Comparison of ENCODE assay signal across 12 cellular contexts in the genomic region with DNA sequence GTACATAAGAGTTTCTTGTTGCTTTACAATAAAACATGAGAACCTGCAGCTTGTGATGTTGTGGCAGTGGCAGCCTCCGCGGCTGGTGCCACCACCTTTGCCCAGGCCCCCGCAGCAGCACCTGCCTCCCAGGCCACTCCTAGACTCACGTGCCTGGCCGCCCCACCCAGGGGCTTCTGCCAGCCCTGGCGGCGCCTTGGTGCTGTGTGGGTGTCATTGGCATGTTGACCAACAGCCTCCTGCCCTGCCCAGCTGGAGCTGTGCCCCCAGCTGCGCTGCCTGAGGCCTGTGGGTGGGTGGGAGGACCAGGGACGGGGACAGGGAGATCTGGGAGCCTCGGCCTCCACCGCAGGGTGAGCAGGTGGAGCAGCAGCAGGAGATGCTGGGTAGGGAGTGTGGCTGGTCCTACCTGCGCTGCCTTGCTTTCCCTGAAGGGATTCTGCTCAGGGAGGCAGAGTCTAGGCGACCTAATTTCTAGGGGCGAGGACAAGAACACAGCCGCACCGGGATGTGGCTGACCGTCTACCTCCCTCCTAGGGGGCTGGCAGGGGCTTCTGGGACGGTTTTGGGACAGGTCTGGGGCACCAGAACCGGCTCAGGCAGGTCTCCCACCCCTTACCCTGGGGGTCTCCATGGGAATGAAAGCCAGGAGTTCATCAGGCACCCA. TPM values are rescaled to one million over a fixed set of nuclear protein-coding genes. Genes with fewer than 3 reads are reported as not detected.
A peak's percentile ranks its signal among the peaks of the same experiment; 100 is the strongest.
DNase-seq lines count a peak whose midpoint lies in the region; ATAC-seq and TF ChIP-seq lines count a peak whose summit lies in the region.
"Had no signal": no experiment of that assay in that cellular context is flagged by ENCODE, and none has a peak within 500 bp of the region (broad histone marks: within the 10 kb centered on the region; RNA-seq: fewer than 3 reads in every experiment).

No MANE protein-coding gene starts in this region.

- no peak for TF ChIP-seq CTCF in CD4-positive, alpha-beta T cell (IDR thresholded peaks at IDR 0.05)
- TF ChIP-seq CTCF in hepatocyte (IDR thresholded peaks at IDR 0.05; ENCODE audit: poor library complexity) = no peak

- no peaks in the 10 kb centered on the region for H3K9me3 ChIP-seq in CD4-positive, alpha-beta T cell (ENCODE audit: control insufficient read depth, low read length)
- H3K9me3 ChIP-seq in HUES6 (ENCODE audit: control insufficient read depth, insufficient read depth, low read depth, low read length) (no peaks in the 10 kb centered on the region), hepatocyte (ENCODE audit: low read depth) (no peaks in the 10 kb centered on the region)
- H3K9me3 ChIP-seq: heart right ventricle had no signal

- H3K9me2 ChIP-seq in hepatocyte (replicated peaks; ENCODE audit: insufficient read depth) = no peaks in the 10 kb centered on the region

- no peak for DNase-seq in CD4-positive, alpha-beta T cell
- no peak for DNase-seq in hepatocyte (ENCODE audit: low spot score)
- no peak for DNase-seq in NCI-H526 treated with DMSO at 0.1 percent for 48 hours (lab: John Stamatoyannopoulos, UW)
- no peak for DNase-seq in SHP77 treated with DMSO at 0.1 percent for 48 hours (lab: John Stamatoyannopoulos, UW)
- DNase-seq: activated B cell treated with CpG ODN at 0.5 μM for 24 hours; activated naive CD8-positive, alpha-beta T cell treated with anti-CD3 and anti-CD28 coated beads, Interleukin-2, amount 50 U/mL, for 24 hours; erythroblast; heart right ventricle; NCI-H187 treated with DMSO at 0.1 percent for 48 hours had no signal

- H3K4me1 Mint-ChIP-seq in CD4-positive, alpha-beta T cell (ENCODE audit: low read depth) = no peaks in the 10 kb centered on the region
- H3K4me1 Mint-ChIP-seq: activated B cell treated with CpG ODN at 0.5 μM for 24 hours; activated naive CD8-positive, alpha-beta T cell treated with anti-CD3 and anti-CD28 coated beads, Interleukin-2, amount 50 U/mL, for 24 hours; nephron had no signal

- WGBS in hepatocyte (ENCODE audit: low lambda C conversion rate, missing lambda C conversion rate) = 85% methylated on average over 18 of the region's 19 CpGs

- H3K36me3 ChIP-seq in HUES6 (ENCODE audit: control insufficient read depth, insufficient read depth, low read length) = peaks cover 48% of the 10 kb centered on the region
- H3K36me3 ChIP-seq in hepatocyte (replicated peaks; ENCODE audit: insufficient read depth, low read depth) = no peaks in the 10 kb centered on the region

- CTCF ChIA-PET in CD4-positive, alpha-beta T cell (lab: Charles Lee) = no interaction called here

- H3K9me3 Mint-ChIP-seq in CD4-positive, alpha-beta T cell = no peaks in the 10 kb centered on the region
- H3K9me3 Mint-ChIP-seq: activated B cell treated with CpG ODN at 0.5 μM for 24 hours; activated naive CD8-positive, alpha-beta T cell treated with anti-CD3 and anti-CD28 coated beads, Interleukin-2, amount 50 U/mL, for 24 hours; nephron had no signal

- intact Hi-C loops in CD4-positive, alpha-beta T cell (cut with DNase I, micrococcal nuclease) = no loop called here

- POLR2A ChIA-PET in CD4-positive, alpha-beta T cell (lab: Charles Lee) = interaction anchor here (1.6 to 1.9 kb wide), 2 partner anchors 10 to 21 kb away, joined by 4 to 5 read pairs; a partner anchor contains a TSS

- H2AFZ ChIP-seq in hepatocyte = no peak overlapping the region

- H3K4me1 ChIP-seq in HUES6 (ENCODE audit: control insufficient read depth, insufficient read depth, low read length) (peaks cover 17% of the 10 kb centered on the region), hepatocyte (ENCODE audit: insufficient read depth) (peaks cover 16% of the 10 kb centered on the region)

- peaks cover 15% of the 10 kb centered on the region for H3K36me3 Mint-ChIP-seq in CD4-positive, alpha-beta T cell (ENCODE audit: low read depth)

- ATAC-seq in CD4-positive, alpha-beta T cell (ENCODE audit: poor library complexity) = peak; percentile 9
- no peak for ATAC-seq in HG02759 (IDR thresholded peaks at IDR 0.05; ENCODE audit: unreplicated experiment)
- ATAC-seq: activated naive CD8-positive, alpha-beta T cell treated with anti-CD3 and anti-CD28 coated beads, Interleukin-2, amount 50 U/mL, for 24 hours had no signal

- H3K4me3 Mint-ChIP-seq in CD4-positive, alpha-beta T cell = no peak overlapping the region
- H3K4me3 Mint-ChIP-seq: activated B cell treated with CpG ODN at 0.5 μM for 24 hours; activated naive CD8-positive, alpha-beta T cell treated with anti-CD3 and anti-CD28 coated beads, Interleukin-2, amount 50 U/mL, for 24 hours had no signal

- peak overlapping the region; percentile 49 for H3K4me3 ChIP-seq in HUES6 (ENCODE audit: low read depth, low read length)
- no peak overlapping the region for H3K4me3 ChIP-seq in hepatocyte

- H3K9ac ChIP-seq in HUES6 (ENCODE audit: low read length) = no peak overlapping the region

- peaks cover 12% of the 10 kb centered on the region for H3K27me3 ChIP-seq in CD4-positive, alpha-beta T cell (ENCODE audit: control insufficient read depth, insufficient read depth, low read length)
- H3K27me3 ChIP-seq in HUES6 (ENCODE audit: control insufficient read depth, insufficient read depth, low read length) = peaks cover 25% of the 10 kb centered on the region
- peaks cover 26% of the 10 kb centered on the region for H3K27me3 ChIP-seq in hepatocyte

- H3K27me3 Mint-ChIP-seq in CD4-positive, alpha-beta T cell = peaks cover 4% of the 10 kb centered on the region
- H3K27me3 Mint-ChIP-seq: activated naive CD8-positive, alpha-beta T cell treated with anti-CD3 and anti-CD28 coated beads, Interleukin-2, amount 50 U/mL, for 24 hours had no signal

- H4K20me1 ChIP-seq in hepatocyte (ENCODE audit: insufficient read depth, poor library complexity, severe bottlenecking) = peaks cover 14% of the 10 kb centered on the region

- peak overlapping the region; percentile 87 for H3K4me2 ChIP-seq in hepatocyte

- H3K27ac Mint-ChIP-seq in CD4-positive, alpha-beta T cell = no peak overlapping the region
- H3K27ac Mint-ChIP-seq: activated B cell treated with CpG ODN at 0.5 μM for 24 hours; activated naive CD8-positive, alpha-beta T cell treated with anti-CD3 and anti-CD28 coated beads, Interleukin-2, amount 50 U/mL, for 24 hours; nephron had no signal

- no peaks in the 10 kb centered on the region for H3K79me2 ChIP-seq in hepatocyte

- H3K27ac ChIP-seq in CD4-positive, alpha-beta T cell (ENCODE audit: low read depth, low read length) = no peak overlapping the region
- H3K27ac ChIP-seq in HUES6 (ENCODE audit: low read depth, low read length) = no peak overlapping the region
- no peak overlapping the region for H3K27ac ChIP-seq in hepatocyte
- H3K27ac ChIP-seq: heart right ventricle had no signal

RNA-seq across cellular contexts. Expression of a gene that starts 0.4 kb away (rescaled TPM):
- under 1 TPM; 0.22 to 0.36 TPM for total RNA-seq in CD4-positive, alpha-beta T cell
- 0.23 and 0.64 TPM in 2 replicates for total RNA-seq in hepatocyte
- polyA plus RNA-seq in hepatocyte = 0.27 and 0.80 TPM in 2 replicates

RNA-seq across cellular contexts. Expression of a gene that starts 12.4 kb away (rescaled TPM):
- 10 to 100 TPM; 31.8 to 33.8 TPM for total RNA-seq in CD4-positive, alpha-beta T cell
- 18.1 and 19.7 TPM in 2 replicates for total RNA-seq in hepatocyte
- polyA plus RNA-seq in hepatocyte = 15.5 and 28.4 TPM in 2 replicates

RNA-seq across cellular contexts. Expression of a gene that starts 15.6 kb away (rescaled TPM):
- 10 to 100 TPM; 10.1 to 12.5 TPM for total RNA-seq in CD4-positive, alpha-beta T cell
- 59.9 and 71.4 TPM in 2 replicates for total RNA-seq in hepatocyte
- polyA plus RNA-seq in hepatocyte = 133 and 156 TPM in 2 replicates

RNA-seq across cellular contexts. Expression of a gene that starts 21.2 kb away (rescaled TPM):
- 1 to 10 TPM; 8.1 to 8.5 TPM for total RNA-seq in CD4-positive, alpha-beta T cell
- total RNA-seq in hepatocyte = 20.6 and 24.8 TPM in 2 replicates
- 34.2 and 38.0 TPM in 2 replicates for polyA plus RNA-seq in hepatocyte

RNA-seq across cellular contexts. Expression of a gene that starts 25.2 kb away (rescaled TPM):
- total RNA-seq in CD4-positive, alpha-beta T cell = 1 to 10 TPM; 4.2 to 5.0 TPM
- total RNA-seq in hepatocyte = 3.3 and 9.9 TPM in 2 replicates
- polyA plus RNA-seq in hepatocyte = 6.2 and 14.8 TPM in 2 replicates
